Comparison of ENCODE assay signal across 9 cellular contexts in genomic region chr4:25161599-25161960, GRCh38. TPM values are rescaled to one million over a fixed set of nuclear protein-coding genes. Genes with fewer than 3 reads are reported as not detected.
DNase-seq lines count a peak whose midpoint lies in the region; ATAC-seq and TF ChIP-seq lines count a peak whose summit lies in the region.
"Had no signal": no experiment of that assay in that cellular context is flagged by ENCODE, and none has a peak within 500 bp of the region (broad histone marks: within the 10 kb centered on the region; RNA-seq: fewer than 3 reads in every experiment).

No MANE protein-coding gene starts in this region.

- H3K9me3 ChIP-seq in Peyer's patch: no peaks in the 10 kb centered on the region

- no peak for ATAC-seq in HG02798 (IDR thresholded peaks at IDR 0.05; ENCODE audit: poor library complexity, unreplicated experiment)

- no peaks in the 10 kb centered on the region for H3K36me3 ChIP-seq in Peyer's patch

- no peak for TF ChIP-seq POLR2A in Peyer's patch (IDR thresholded peaks at IDR 0.05)
- no peak for TF ChIP-seq POLR2A in erythroblast (IDR thresholded peaks at IDR 0.05; ENCODE audit: low read length)

- H3K4me1 ChIP-seq in Peyer's patch: peaks cover 0 to 16% (median 8%) of the 10 kb centered on the region in 4 donors

- TF ChIP-seq CTCF in GM12864 (IDR thresholded peaks at IDR 0.05; ENCODE audit: low read depth, low read length, missing control alignments) (no peak), Peyer's patch (IDR thresholded peaks at IDR 0.05) (no peak)

- DNase-seq in GM12864 (ENCODE audit: low read depth): no peak
- DNase-seq in Peyer's patch: no peak
- DNase-seq in erythroblast (lab: John Stamatoyannopoulos, UW): peak; percentile 44 to 49
- DNase-seq in renal cortical epithelial cell (ENCODE audit: low read depth): peak; percentile 36
- DNase-seq in NCI-H774 (lab: John Stamatoyannopoulos, UW): no peak
- DNase-seq in T1000 (lab: John Stamatoyannopoulos, UW): no peak
- no peak for DNase-seq in NCI-H524 treated with DMSO at 0.1 percent for 48 hours (lab: John Stamatoyannopoulos, UW)
- DNase-seq: NCI-H2081 treated with DMSO at 0.1 percent for 48 hours had no signal

- peak overlapping the region; percentile 94 to 97 (median 96) for H3K27ac ChIP-seq in Peyer's patch

- no peaks in the 10 kb centered on the region for H3K27me3 ChIP-seq in Peyer's patch

- H3K4me3 ChIP-seq in GM12864 (ENCODE audit: low read depth, low read length) (peak overlapping the region; percentile 96), Peyer's patch (peak overlapping the region in 3 of 4 donors; percentile 77 to 92 (median 79))

RNA-seq across cellular contexts. Expression of gene SEPSECS, which starts 1.3 kb away (rescaled TPM):
- 10 to 100 TPM in 3 of 4 donors, 1 to 10 TPM in 1; 5.0 to 25.9 (median 23.6) TPM for total RNA-seq in Peyer's patch
- 6.9 and 11.8 TPM in 2 replicates for total RNA-seq in renal cortical epithelial cell

Comparison
In these comparisons a context has a peak if more than half of its experiments do, and no peak if none do; other contexts are left out.
1. DNase-seq: peak in erythroblast (2 of 2) and renal cortical epithelial cell (single experiment); none in GM12864 (single experiment), Peyer's patch (0 of 3), NCI-H774 (single experiment), T1000 (single experiment) and NCI-H524 treated with DMSO at 0.1 percent for 48 hours (single experiment).